2 cellular contexts compared by ENCODE assay signal in the genomic region with DNA sequence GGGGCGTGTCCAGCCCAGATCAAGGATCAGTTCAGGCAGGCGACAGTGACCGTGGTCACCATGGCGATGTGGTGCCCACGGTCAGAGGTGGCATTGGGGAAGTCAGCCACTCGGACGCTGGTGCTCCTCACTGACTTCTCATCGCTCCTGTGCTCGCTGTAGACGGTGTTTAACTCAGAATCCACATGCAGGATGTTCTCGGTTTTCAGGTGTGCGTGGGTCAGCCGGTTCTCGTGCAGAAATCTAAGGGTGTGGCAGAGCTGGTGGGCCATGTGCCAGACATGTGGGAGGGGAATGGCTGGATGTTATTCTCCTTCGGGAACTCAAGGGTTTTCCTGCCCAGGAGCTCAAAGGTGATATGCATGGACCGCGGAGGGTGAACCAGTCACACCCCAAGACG.
TF ChIP-seq lines count a peak whose summit lies in the region.

No MANE protein-coding gene starts in this region.

TF ChIP-seq in GM23338, 12 proteins besides CTCF, POLR2A, EP300 and RAD21 (continues in another document):
- TF ChIP-seq JUNB (IDR thresholded peaks at IDR 0.05; ENCODE audit: unreplicated experiment), result no peak
- TF ChIP-seq POLR2AphosphoS5 (IDR thresholded peaks at IDR 0.05; ENCODE audit: low read depth), result no peak
- no peak for TF ChIP-seq EZH2 (IDR thresholded peaks at IDR 0.05; ENCODE audit: low read depth, unreplicated experiment)
- no peak for TF ChIP-seq ZNF331 (CRISPR knock-in tag; IDR thresholded peaks at IDR 0.05; ENCODE audit: low read depth)
- TF ChIP-seq STAT1 (IDR thresholded peaks at IDR 0.05; ENCODE audit: unreplicated experiment), result no peak
- TF ChIP-seq EZH2phosphoT487 (IDR thresholded peaks at IDR 0.05; ENCODE audit: unreplicated experiment), result no peak
- TF ChIP-seq, protein P1, sequence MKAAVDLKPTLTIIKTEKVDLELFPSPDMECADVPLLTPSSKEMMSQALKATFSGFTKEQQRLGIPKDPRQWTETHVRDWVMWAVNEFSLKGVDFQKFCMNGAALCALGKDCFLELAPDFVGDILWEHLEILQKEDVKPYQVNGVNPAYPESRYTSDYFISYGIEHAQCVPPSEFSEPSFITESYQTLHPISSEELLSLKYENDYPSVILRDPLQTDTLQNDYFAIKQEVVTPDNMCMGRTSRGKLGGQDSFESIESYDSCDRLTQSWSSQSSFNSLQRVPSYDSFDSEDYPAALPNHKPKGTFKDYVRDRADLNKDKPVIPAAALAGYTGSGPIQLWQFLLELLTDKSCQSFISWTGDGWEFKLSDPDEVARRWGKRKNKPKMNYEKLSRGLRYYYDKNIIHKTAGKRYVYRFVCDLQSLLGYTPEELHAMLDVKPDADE (IDR thresholded peaks at IDR 0.05), result no peak
- TF ChIP-seq, protein P2, sequence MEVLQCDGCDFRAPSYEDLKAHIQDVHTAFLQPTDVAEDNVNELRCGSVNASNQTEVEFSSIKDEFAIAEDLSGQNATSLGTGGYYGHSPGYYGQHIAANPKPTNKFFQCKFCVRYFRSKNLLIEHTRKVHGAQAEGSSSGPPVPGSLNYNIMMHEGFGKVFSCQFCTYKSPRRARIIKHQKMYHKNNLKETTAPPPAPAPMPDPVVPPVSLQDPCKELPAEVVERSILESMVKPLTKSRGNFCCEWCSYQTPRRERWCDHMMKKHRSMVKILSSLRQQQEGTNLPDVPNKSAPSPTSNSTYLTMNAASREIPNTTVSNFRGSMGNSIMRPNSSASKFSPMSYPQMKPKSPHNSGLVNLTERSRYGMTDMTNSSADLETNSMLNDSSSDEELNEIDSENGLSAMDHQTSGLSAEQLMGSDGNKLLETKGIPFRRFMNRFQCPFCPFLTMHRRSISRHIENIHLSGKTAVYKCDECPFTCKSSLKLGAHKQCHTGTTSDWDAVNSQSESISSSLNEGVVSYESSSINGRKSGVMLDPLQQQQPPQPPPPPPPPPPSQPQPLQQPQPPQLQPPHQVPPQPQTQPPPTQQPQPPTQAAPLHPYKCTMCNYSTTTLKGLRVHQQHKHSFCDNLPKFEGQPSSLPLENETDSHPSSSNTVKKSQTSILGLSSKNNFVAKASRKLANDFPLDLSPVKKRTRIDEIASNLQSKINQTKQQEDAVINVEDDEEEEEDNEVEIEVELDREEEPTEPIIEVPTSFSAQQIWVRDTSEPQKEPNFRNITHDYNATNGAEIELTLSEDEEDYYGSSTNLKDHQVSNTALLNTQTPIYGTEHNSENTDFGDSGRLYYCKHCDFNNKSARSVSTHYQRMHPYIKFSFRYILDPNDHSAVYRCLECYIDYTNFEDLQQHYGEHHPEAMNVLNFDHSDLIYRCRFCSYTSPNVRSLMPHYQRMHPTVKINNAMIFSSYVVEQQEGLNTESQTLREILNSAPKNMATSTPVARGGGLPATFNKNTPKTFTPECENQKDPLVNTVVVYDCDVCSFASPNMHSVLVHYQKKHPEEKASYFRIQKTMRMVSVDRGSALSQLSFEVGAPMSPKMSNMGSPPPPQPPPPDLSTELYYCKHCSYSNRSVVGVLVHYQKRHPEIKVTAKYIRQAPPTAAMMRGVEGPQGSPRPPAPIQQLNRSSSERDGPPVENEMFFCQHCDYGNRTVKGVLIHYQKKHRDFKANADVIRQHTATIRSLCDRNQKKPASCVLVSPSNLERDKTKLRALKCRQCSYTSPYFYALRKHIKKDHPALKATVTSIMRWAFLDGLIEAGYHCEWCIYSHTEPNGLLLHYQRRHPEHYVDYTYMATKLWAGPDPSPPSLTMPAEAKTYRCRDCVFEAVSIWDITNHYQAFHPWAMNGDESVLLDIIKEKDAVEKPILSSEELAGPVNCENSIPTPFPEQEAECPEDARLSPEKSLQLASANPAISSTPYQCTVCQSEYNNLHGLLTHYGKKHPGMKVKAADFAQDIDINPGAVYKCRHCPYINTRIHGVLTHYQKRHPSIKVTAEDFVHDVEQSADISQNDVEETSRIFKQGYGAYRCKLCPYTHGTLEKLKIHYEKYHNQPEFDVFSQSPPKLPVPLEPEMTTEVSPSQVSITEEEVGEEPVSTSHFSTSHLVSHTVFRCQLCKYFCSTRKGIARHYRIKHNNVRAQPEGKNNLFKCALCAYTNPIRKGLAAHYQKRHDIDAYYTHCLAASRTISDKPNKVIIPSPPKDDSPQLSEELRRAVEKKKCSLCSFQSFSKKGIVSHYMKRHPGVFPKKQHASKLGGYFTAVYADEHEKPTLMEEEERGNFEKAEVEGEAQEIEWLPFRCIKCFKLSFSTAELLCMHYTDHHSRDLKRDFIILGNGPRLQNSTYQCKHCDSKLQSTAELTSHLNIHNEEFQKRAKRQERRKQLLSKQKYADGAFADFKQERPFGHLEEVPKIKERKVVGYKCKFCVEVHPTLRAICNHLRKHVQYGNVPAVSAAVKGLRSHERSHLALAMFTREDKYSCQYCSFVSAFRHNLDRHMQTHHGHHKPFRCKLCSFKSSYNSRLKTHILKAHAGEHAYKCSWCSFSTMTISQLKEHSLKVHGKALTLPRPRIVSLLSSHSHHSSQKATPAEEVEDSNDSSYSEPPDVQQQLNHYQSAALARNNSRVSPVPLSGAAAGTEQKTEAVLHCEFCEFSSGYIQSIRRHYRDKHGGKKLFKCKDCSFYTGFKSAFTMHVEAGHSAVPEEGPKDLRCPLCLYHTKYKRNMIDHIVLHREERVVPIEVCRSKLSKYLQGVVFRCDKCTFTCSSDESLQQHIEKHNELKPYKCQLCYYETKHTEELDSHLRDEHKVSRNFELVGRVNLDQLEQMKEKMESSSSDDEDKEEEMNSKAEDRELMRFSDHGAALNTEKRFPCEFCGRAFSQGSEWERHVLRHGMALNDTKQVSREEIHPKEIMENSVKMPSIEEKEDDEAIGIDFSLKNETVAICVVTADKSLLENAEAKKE (CRISPR knock-in tag; IDR thresholded peaks at IDR 0.05), result no peak
- TF ChIP-seq, protein P3, sequence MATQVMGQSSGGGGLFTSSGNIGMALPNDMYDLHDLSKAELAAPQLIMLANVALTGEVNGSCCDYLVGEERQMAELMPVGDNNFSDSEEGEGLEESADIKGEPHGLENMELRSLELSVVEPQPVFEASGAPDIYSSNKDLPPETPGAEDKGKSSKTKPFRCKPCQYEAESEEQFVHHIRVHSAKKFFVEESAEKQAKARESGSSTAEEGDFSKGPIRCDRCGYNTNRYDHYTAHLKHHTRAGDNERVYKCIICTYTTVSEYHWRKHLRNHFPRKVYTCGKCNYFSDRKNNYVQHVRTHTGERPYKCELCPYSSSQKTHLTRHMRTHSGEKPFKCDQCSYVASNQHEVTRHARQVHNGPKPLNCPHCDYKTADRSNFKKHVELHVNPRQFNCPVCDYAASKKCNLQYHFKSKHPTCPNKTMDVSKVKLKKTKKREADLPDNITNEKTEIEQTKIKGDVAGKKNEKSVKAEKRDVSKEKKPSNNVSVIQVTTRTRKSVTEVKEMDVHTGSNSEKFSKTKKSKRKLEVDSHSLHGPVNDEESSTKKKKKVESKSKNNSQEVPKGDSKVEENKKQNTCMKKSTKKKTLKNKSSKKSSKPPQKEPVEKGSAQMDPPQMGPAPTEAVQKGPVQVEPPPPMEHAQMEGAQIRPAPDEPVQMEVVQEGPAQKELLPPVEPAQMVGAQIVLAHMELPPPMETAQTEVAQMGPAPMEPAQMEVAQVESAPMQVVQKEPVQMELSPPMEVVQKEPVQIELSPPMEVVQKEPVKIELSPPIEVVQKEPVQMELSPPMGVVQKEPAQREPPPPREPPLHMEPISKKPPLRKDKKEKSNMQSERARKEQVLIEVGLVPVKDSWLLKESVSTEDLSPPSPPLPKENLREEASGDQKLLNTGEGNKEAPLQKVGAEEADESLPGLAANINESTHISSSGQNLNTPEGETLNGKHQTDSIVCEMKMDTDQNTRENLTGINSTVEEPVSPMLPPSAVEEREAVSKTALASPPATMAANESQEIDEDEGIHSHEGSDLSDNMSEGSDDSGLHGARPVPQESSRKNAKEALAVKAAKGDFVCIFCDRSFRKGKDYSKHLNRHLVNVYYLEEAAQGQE (IDR thresholded peaks at IDR 0.05; ENCODE audit: unreplicated experiment), result no peak
- TF ChIP-seq NANOG (IDR thresholded peaks at IDR 0.05; ENCODE audit: borderline replicate concordance), result no peak

TF ChIP-seq in K562, 482 proteins besides CTCF, POLR2A, EP300 and RAD21:
- no peak for TF ChIP-seq GTF2F1 (IDR thresholded peaks at IDR 0.05; ENCODE audit: low read depth, low read length)
